In the genomic region with DNA sequence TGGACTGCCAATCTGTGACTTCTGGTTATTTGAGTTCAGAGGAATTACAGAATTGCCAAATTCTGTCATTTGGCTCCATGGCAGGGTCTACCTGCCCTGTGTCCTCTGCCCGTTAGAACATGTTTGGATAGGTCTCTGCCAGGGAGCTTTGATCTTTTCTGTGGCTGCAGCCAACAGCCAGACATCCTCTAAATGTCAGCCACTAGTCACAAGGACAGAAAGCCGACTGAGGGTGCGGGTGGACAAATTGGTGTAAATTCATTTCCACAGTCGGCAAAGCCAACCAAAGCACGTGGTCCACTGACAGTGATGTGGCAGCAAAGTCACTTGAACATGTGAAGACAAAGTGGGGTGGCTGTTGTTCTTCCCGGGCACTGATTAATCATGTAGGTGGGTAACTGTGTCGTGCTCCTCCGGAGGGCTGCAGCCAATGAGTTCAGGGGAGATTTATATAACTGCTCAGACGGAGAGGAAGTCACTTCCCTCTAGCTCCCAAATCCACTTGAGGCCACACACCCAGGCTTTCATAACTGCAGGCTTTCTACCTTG, we compare ENCODE assay signal across 1 cellular context.
TF ChIP-seq lines count a peak whose summit lies in the region.

No MANE protein-coding gene starts in this region.

TF ChIP-seq in IMR-90, 13 proteins besides CTCF, POLR2A, EP300 and RAD21:
- TF ChIP-seq CHD1 (IDR thresholded peaks at IDR 0.05; ENCODE audit: low read depth, low read length) (no peak), RFX5 (IDR thresholded peaks at IDR 0.05; ENCODE audit: low read depth, low read length) (no peak), BHLHE40 (IDR thresholded peaks at IDR 0.05; ENCODE audit: low read depth, low read length) (no peak), FOS (IDR thresholded peaks at IDR 0.05; ENCODE audit: low read depth, low read length) (no peak), MAZ (IDR thresholded peaks at IDR 0.05; ENCODE audit: borderline replicate concordance, low read depth, low read length) (no peak), SMC3 (IDR thresholded peaks at IDR 0.05; ENCODE audit: low read depth, low read length) (no peak), CEBPB (IDR thresholded peaks at IDR 0.05; ENCODE audit: low read depth, low read length) (no peak), RCOR1 (IDR thresholded peaks at IDR 0.05; ENCODE audit: insufficient replicate concordance, low read length) (no peak)
- TF ChIP-seq, protein P1, sequence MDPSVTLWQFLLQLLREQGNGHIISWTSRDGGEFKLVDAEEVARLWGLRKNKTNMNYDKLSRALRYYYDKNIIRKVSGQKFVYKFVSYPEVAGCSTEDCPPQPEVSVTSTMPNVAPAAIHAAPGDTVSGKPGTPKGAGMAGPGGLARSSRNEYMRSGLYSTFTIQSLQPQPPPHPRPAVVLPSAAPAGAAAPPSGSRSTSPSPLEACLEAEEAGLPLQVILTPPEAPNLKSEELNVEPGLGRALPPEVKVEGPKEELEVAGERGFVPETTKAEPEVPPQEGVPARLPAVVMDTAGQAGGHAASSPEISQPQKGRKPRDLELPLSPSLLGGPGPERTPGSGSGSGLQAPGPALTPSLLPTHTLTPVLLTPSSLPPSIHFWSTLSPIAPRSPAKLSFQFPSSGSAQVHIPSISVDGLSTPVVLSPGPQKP (IDR thresholded peaks at IDR 0.05; ENCODE audit: borderline replicate concordance, low read depth, low read length): no peak
- TF ChIP-seq, protein P2, sequence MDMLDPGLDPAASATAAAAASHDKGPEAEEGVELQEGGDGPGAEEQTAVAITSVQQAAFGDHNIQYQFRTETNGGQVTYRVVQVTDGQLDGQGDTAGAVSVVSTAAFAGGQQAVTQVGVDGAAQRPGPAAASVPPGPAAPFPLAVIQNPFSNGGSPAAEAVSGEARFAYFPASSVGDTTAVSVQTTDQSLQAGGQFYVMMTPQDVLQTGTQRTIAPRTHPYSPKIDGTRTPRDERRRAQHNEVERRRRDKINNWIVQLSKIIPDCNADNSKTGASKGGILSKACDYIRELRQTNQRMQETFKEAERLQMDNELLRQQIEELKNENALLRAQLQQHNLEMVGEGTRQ (IDR thresholded peaks at IDR 0.05; ENCODE audit: low read depth, low read length): no peak
